In the genomic region with DNA sequence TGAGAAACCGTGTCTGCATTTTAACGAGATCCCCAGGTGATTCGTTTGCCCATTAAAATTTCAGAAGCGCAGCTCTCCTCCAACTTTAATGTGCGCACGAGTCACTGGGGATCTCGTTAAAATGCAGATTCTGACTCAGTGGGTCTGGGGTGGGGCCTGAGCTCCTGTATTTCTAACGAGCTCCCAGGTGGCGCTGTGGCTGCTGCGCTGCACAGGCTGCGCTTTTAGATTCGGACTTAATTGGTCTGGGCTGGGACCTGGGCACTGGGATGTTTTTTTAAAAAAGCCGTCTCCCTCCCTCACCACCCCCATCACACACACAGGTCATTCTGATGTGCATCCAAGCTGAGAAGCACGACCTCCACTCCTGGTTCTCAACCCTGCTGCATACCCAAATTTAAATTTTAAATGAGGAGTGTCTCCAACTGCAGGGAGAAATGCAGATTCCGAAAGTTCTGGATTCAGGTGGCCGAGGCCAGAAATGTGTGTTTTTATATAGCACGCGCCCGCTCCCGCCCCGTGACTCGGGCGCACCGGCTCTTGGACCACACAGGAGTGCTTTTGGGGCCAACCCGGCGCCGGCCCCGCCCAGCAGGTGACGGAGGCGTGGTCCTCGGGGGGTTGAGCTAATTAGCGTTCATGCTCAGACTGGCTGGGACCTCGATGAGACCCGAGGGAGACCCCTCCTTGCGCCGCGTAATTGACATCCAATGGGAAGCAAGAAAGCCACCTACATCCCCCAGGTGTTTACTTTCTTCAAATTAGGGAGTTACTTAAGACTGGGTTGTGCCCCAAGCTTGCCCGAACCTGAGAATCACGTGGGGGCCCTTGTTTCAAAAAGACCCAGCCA, we compare ENCODE assay signal across 10 cellular contexts.
DNase-seq lines count a peak whose midpoint lies in the region; ATAC-seq, FAIRE-seq and TF ChIP-seq lines count a peak whose summit lies in the region.
"Had no signal": no experiment of that assay in that cellular context is flagged by ENCODE, and none has a peak within 500 bp of the region (broad histone marks: within the 10 kb centered on the region; RNA-seq: fewer than 3 reads in every experiment).

No MANE protein-coding gene starts in this region.

- H3K9me3 Mint-ChIP-seq in WTC11 (no peaks in the 10 kb centered on the region), progenitor cell of endocrine pancreas (ENCODE audit: low read depth) (no peaks in the 10 kb centered on the region)
- H3K9me3 Mint-ChIP-seq: IgD-negative memory B cell had no signal

- H3K4me3 Mint-ChIP-seq in WTC11 = peak overlapping the region; percentile 78
- H3K4me3 Mint-ChIP-seq in progenitor cell of endocrine pancreas (ENCODE audit: low read depth) = peak overlapping the region; percentile 71

- H3K36me3 Mint-ChIP-seq in WTC11 (no peaks in the 10 kb centered on the region; the same call in 1 of the 2 replicates), progenitor cell of endocrine pancreas (ENCODE audit: insufficient read depth) (peaks cover under 1% of the 10 kb centered on the region)

- peak overlapping the region; percentile 97 for H3K27ac Mint-ChIP-seq in WTC11
- H3K27ac Mint-ChIP-seq in progenitor cell of endocrine pancreas = no peak overlapping the region
- H3K27ac Mint-ChIP-seq: IgD-negative memory B cell had no signal

- peak; percentile 97 for DNase-seq in WTC11 (ENCODE audit: low spot score)
- DNase-seq in foreskin fibroblast = peak; percentile 38 to 73
- DNase-seq in progenitor cell of endocrine pancreas (ENCODE audit: low spot score, unreplicated experiment) = peak; percentile 38
- no peak for DNase-seq in activated gamma-delta T cell (lab: John Stamatoyannopoulos, UW)
- DNase-seq in NCI-H187 treated with DMSO at 0.1 percent for 48 hours (lab: John Stamatoyannopoulos, UW) = no peak

- CTCF ChIA-PET in WTC11 (lab: Charles Lee) = interaction anchor here (0.6 to 3.9 kb wide), 35 partner anchors 8 to 1115 kb away, joined by 3 to 36 read pairs (median 4); partner anchors contain the start of genes SALL4 and ZFP64

- ATAC-seq in WTC11 = peak; percentile 70
- no peak for ATAC-seq in GM21367 (IDR thresholded peaks at IDR 0.05; ENCODE audit: unreplicated experiment)
- no peak for ATAC-seq in GM19455 (IDR thresholded peaks at IDR 0.05; ENCODE audit: unreplicated experiment)

- FAIRE-seq in G401.6 (lab: Jason Lieb, UNC) = peak; percentile 99
- FAIRE-seq: islet of Langerhans had no signal

- peak overlapping the region; percentile 64 for H3K4me3 ChIP-seq in foreskin fibroblast (ENCODE audit: low read depth in 1 of 2, low read length in 2 of 2)

- H3K27me3 Mint-ChIP-seq in WTC11 (ENCODE audit: low read depth) (peaks cover 64% of the 10 kb centered on the region), progenitor cell of endocrine pancreas (peaks cover 35% of the 10 kb centered on the region)

- H3K4me1 Mint-ChIP-seq in WTC11 (peaks cover 27% of the 10 kb centered on the region), progenitor cell of endocrine pancreas (ENCODE audit: low read depth) (peaks cover 11% of the 10 kb centered on the region)

- POLR2A ChIA-PET in WTC11 (lab: Charles Lee) = interaction anchor here (0.6 to 1.6 kb wide), 4 partner anchors 23 to 306 kb away, joined by 3 to 4 read pairs (median 4); partner anchors contain the start of gene SALL4

- TF ChIP-seq CTCF in WTC11 (IDR thresholded peaks at IDR 0.05) (no peak), foreskin fibroblast (IDR thresholded peaks at IDR 0.05; ENCODE audit: low read depth, low read length) (peak; percentile 29), progenitor cell of endocrine pancreas (IDR thresholded peaks at IDR 0.05; ENCODE audit: unreplicated experiment) (peak; percentile 47)

TF ChIP-seq in WTC11, 78 proteins besides CTCF, POLR2A, EP300 and RAD21 (continues in another document):
- TF ChIP-seq, protein P1, sequence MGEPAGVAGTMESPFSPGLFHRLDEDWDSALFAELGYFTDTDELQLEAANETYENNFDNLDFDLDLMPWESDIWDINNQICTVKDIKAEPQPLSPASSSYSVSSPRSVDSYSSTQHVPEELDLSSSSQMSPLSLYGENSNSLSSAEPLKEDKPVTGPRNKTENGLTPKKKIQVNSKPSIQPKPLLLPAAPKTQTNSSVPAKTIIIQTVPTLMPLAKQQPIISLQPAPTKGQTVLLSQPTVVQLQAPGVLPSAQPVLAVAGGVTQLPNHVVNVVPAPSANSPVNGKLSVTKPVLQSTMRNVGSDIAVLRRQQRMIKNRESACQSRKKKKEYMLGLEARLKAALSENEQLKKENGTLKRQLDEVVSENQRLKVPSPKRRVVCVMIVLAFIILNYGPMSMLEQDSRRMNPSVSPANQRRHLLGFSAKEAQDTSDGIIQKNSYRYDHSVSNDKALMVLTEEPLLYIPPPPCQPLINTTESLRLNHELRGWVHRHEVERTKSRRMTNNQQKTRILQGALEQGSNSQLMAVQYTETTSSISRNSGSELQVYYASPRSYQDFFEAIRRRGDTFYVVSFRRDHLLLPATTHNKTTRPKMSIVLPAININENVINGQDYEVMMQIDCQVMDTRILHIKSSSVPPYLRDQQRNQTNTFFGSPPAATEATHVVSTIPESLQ (CRISPR knock-in tag; IDR thresholded peaks at IDR 0.05) = no peak
- no peak for TF ChIP-seq FOXP1 (CRISPR knock-in tag; IDR thresholded peaks at IDR 0.05; ENCODE audit: borderline replicate concordance)
- TF ChIP-seq USF1 (CRISPR knock-in tag; IDR thresholded peaks at IDR 0.05) = peak; percentile 76
- TF ChIP-seq, protein P2, sequence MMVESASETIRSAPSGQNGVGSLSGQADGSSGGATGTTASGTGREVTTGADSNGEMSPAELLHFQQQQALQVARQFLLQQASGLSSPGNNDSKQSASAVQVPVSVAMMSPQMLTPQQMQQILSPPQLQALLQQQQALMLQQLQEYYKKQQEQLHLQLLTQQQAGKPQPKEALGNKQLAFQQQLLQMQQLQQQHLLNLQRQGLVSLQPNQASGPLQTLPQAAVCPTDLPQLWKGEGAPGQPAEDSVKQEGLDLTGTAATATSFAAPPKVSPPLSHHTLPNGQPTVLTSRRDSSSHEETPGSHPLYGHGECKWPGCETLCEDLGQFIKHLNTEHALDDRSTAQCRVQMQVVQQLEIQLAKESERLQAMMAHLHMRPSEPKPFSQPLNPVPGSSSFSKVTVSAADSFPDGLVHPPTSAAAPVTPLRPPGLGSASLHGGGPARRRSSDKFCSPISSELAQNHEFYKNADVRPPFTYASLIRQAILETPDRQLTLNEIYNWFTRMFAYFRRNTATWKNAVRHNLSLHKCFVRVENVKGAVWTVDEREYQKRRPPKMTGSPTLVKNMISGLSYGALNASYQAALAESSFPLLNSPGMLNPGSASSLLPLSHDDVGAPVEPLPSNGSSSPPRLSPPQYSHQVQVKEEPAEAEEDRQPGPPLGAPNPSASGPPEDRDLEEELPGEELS (CRISPR knock-in tag; IDR thresholded peaks at IDR 0.05) = peak; percentile 28; the same call in 1 of the 2 replicates
- TF ChIP-seq ZNF416 (CRISPR knock-in tag; IDR thresholded peaks at IDR 0.05) = no peak
- no peak for TF ChIP-seq ZNF425 (CRISPR knock-in tag; conservative IDR thresholded peaks at IDR 0.05)
- TF ChIP-seq, protein P3, sequence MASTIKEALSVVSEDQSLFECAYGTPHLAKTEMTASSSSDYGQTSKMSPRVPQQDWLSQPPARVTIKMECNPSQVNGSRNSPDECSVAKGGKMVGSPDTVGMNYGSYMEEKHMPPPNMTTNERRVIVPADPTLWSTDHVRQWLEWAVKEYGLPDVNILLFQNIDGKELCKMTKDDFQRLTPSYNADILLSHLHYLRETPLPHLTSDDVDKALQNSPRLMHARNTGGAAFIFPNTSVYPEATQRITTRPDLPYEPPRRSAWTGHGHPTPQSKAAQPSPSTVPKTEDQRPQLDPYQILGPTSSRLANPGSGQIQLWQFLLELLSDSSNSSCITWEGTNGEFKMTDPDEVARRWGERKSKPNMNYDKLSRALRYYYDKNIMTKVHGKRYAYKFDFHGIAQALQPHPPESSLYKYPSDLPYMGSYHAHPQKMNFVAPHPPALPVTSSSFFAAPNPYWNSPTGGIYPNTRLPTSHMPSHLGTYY (CRISPR knock-in tag; IDR thresholded peaks at IDR 0.05) = no peak
- no peak for TF ChIP-seq ZNF317 (CRISPR knock-in tag; IDR thresholded peaks at IDR 0.05; ENCODE audit: borderline replicate concordance, low read depth)
- TF ChIP-seq CREM (CRISPR knock-in tag; IDR thresholded peaks at IDR 0.05) = no peak
- 0 out of 2 replicates have a peak, but pooled peaks have one; percentile 38 for TF ChIP-seq ETV6 (CRISPR knock-in tag; IDR thresholded peaks at IDR 0.05)
- TF ChIP-seq, protein P4, sequence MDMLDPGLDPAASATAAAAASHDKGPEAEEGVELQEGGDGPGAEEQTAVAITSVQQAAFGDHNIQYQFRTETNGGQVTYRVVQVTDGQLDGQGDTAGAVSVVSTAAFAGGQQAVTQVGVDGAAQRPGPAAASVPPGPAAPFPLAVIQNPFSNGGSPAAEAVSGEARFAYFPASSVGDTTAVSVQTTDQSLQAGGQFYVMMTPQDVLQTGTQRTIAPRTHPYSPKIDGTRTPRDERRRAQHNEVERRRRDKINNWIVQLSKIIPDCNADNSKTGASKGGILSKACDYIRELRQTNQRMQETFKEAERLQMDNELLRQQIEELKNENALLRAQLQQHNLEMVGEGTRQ (CRISPR knock-in tag; IDR thresholded peaks at IDR 0.05) = peak; percentile 75
- TF ChIP-seq ZNF423 (CRISPR knock-in tag; IDR thresholded peaks at IDR 0.05) = no peak
- TF ChIP-seq FOXJ3 (CRISPR knock-in tag; IDR thresholded peaks at IDR 0.05; ENCODE audit: borderline replicate concordance) = no peak

Comparison
In these comparisons a context has a peak if more than half of its experiments do, and no peak if none do; other contexts are left out.
1. DNase-seq: peak in WTC11 (single experiment), foreskin fibroblast (2 of 2) and progenitor cell of endocrine pancreas (single experiment); none in activated gamma-delta T cell (single experiment) and NCI-H187 treated with DMSO at 0.1 percent for 48 hours (single experiment).